In genomic region chr4:119783200-119783978, GRCh38 we compare ENCODE assay signal across 25 cellular contexts.
"Had no signal": no experiment of that assay in that cellular context is flagged by ENCODE, and none has a peak within 500 bp of the region (broad histone marks: within the 10 kb centered on the region; RNA-seq: fewer than 3 reads in every experiment).

No MANE protein-coding gene starts in this region.

- DNase-seq: activated CD4-positive, alpha-beta T cell treated with anti-CD3 and anti-CD28 coated beads, Interleukin-2, amount 10 ng/mL, durations not matched to agents 24 days and 14 days; activated CD4-positive, alpha-beta T cell treated with anti-CD3 and anti-CD28 coated beads, Interleukin-2, amount 50 U/mL, for 4 hours; activated CD8-positive, alpha-beta T cell treated with anti-CD3 and anti-CD28 coated beads for 36 hours; activated effector memory CD4-positive, alpha-beta T cell treated with anti-CD3 and anti-CD28 coated beads, Interleukin-2, amount 50 U/mL, for 16 hours; activated naive CD4-positive, alpha-beta T cell treated with Interleukin-2 at 50 U/mL for 16 hours; activated T-cell treated with anti-CD3 and anti-CD28 coated beads, Interleukin-2, amount 50 U/mL, for 1 hour; activated T-cell treated with anti-CD3 and anti-CD28 coated beads, Interleukin-2, amount 50 U/mL, for 72 hours; anterior cingulate cortex; caudate nucleus; NCI-H1105; NCI-H1417 treated with DMSO at 0.1 percent for 48 hours; NCI-H187 treated with DMSO at 0.1 percent for 48 hours; NCI-H2081 treated with DMSO at 0.1 percent for 48 hours; NCI-H345; NCI-H510A; NCI-H526; NCI-H748 treated with DMSO at 0.1 percent for 48 hours; PC-9; SHP77; SJCRH30 had no signal

- H3K4me1 ChIP-seq: SJCRH30 had no signal

- H3K9me3 Mint-ChIP-seq: activated CD4-positive, alpha-beta T cell treated with anti-CD3 and anti-CD28 coated beads, Interleukin-2, amount 10 ng/mL, durations not matched to agents 24 days and 14 days; activated CD8-positive, alpha-beta T cell treated with anti-CD3 and anti-CD28 coated beads for 36 hours; activated T-helper 17 cell treated with anti-CD3 and anti-CD28 coated beads, Interleukin-2, amount 50 U/mL, for 72 hours had no signal

- H3K36me3 Mint-ChIP-seq: activated naive CD4-positive, alpha-beta T cell treated with anti-CD3 and anti-CD28 coated beads, Interleukin-2, amount 50 U/mL, for 72 hours had no signal

- H3K4me3 Mint-ChIP-seq: activated CD4-positive, alpha-beta T cell treated with anti-CD3 and anti-CD28 coated beads, Interleukin-2, amount 10 ng/mL, durations not matched to agents 24 days and 14 days; activated CD8-positive, alpha-beta T cell treated with anti-CD3 and anti-CD28 coated beads for 36 hours; activated T-cell treated with anti-CD3 and anti-CD28 coated beads, Interleukin-2, amount 50 U/mL, for 72 hours; activated T-helper 17 cell treated with anti-CD3 and anti-CD28 coated beads, Interleukin-2, amount 50 U/mL, for 72 hours; brain had no signal

- H3K27me3 Mint-ChIP-seq: activated CD4-positive, alpha-beta T cell treated with anti-CD3 and anti-CD28 coated beads, Interleukin-2, amount 10 ng/mL, durations not matched to agents 24 days and 14 days; activated CD8-positive, alpha-beta T cell treated with anti-CD3 and anti-CD28 coated beads for 36 hours; activated T-helper 17 cell treated with anti-CD3 and anti-CD28 coated beads, Interleukin-2, amount 50 U/mL, for 72 hours had no signal

- ATAC-seq: activated CD8-positive, alpha-beta T cell treated with anti-CD3 and anti-CD28 coated beads for 36 hours; activated naive CD4-positive, alpha-beta T cell treated with anti-CD3 and anti-CD28 coated beads, Interleukin-2, amount 50 U/mL, for 72 hours; activated T-cell treated with anti-CD3 and anti-CD28 coated beads, Interleukin-2, amount 50 U/mL, for 72 hours; activated T-helper 17 cell treated with anti-CD3 and anti-CD28 coated beads, Interleukin-2, amount 50 U/mL, for 72 hours; K562 had no signal

- H3K36me3 ChIP-seq: SJCRH30 had no signal

- H3K4me3 ChIP-seq: K562, PC-9, SJCRH30, SK-N-MC had no signal

- H3K4me2 ChIP-seq: PC-9 had no signal

- H3K27me3 ChIP-seq: SJCRH30 had no signal

- H3K9me3 ChIP-seq: SJCRH30 had no signal

- H3K27ac ChIP-seq: PC-9, SJCRH30, SK-N-MC had no signal

- H3K27ac Mint-ChIP-seq: activated CD4-positive, alpha-beta T cell treated with anti-CD3 and anti-CD28 coated beads, Interleukin-2, amount 10 ng/mL, durations not matched to agents 24 days and 14 days; activated CD8-positive, alpha-beta T cell treated with anti-CD3 and anti-CD28 coated beads for 36 hours; activated naive CD4-positive, alpha-beta T cell treated with anti-CD3 and anti-CD28 coated beads, Interleukin-2, amount 50 U/mL, for 72 hours; activated T-cell treated with anti-CD3 and anti-CD28 coated beads, Interleukin-2, amount 50 U/mL, for 72 hours; activated T-helper 17 cell treated with anti-CD3 and anti-CD28 coated beads, Interleukin-2, amount 50 U/mL, for 72 hours; brain had no signal

- H2AFZ ChIP-seq: PC-9 had no signal

- H3K4me1 Mint-ChIP-seq: activated CD4-positive, alpha-beta T cell treated with anti-CD3 and anti-CD28 coated beads, Interleukin-2, amount 10 ng/mL, durations not matched to agents 24 days and 14 days; activated T-helper 17 cell treated with anti-CD3 and anti-CD28 coated beads, Interleukin-2, amount 50 U/mL, for 72 hours; brain had no signal
